13 cellular contexts compared by ENCODE assay signal in genomic region chr12:116368196-116369194, GRCh38.
DNase-seq lines count a peak whose midpoint lies in the region; ATAC-seq and TF ChIP-seq lines count a peak whose summit lies in the region.
"Had no signal": no experiment of that assay in that cellular context is flagged by ENCODE, and none has a peak within 500 bp of the region (broad histone marks: within the 10 kb centered on the region; RNA-seq: fewer than 3 reads in every experiment).

No MANE protein-coding gene starts in this region.

- H3K4me3 ChIP-seq in lower leg skin (ENCODE audit: low read depth, poor library complexity, severe bottlenecking), result no peak overlapping the region
- H3K4me3 ChIP-seq: psoas muscle had no signal

- H3K4me1 Mint-ChIP-seq in natural killer cell treated with Interleukin-12 subunit alpha and Interleukin-12 subunit beta and Interleukin-15 and Interleukin-18, amount 100 ng/mL, for 72 hours (ENCODE audit: low read depth in 2 of 2), result no peaks in the 10 kb centered on the region

- WGBS in lower leg skin, 2 donors, result 86% methylated on average over 16 of the region's 16 CpGs

- no peak overlapping the region for H3K27ac Mint-ChIP-seq in natural killer cell treated with Interleukin-12 subunit alpha and Interleukin-12 subunit beta and Interleukin-15 and Interleukin-18, amount 100 ng/mL, for 72 hours
- H3K27ac Mint-ChIP-seq: T-helper 1 cell treated with Interleukin-12 subunit alpha and Interleukin-12 subunit beta and Interleukin-4 antibody, amounts not matched to agents 30 μg/mL and 1 μg/mL, for 36 hours had no signal

- no peaks in the 10 kb centered on the region for H3K9me3 Mint-ChIP-seq in natural killer cell treated with Interleukin-12 subunit alpha and Interleukin-12 subunit beta and Interleukin-15 and Interleukin-18, amount 100 ng/mL, for 72 hours
- H3K9me3 Mint-ChIP-seq: T-helper 1 cell treated with Interleukin-12 subunit alpha and Interleukin-12 subunit beta and Interleukin-4 antibody, amounts not matched to agents 30 μg/mL and 1 μg/mL, for 36 hours had no signal

- TF ChIP-seq POLR2A in lower leg skin (IDR thresholded peaks at IDR 0.05), result no peak

- H3K27me3 Mint-ChIP-seq in natural killer cell treated with Interleukin-12 subunit alpha and Interleukin-12 subunit beta and Interleukin-15 and Interleukin-18, amount 100 ng/mL, for 72 hours, result peaks cover 0 to 8% of the 10 kb centered on the region in 2 donors

- DNase-seq in NCI-H510A (lab: John Stamatoyannopoulos, UW) (peak; percentile 20), glomerular visceral epithelial cell (ENCODE audit: extremely low spot score) (peak; percentile 33), mucosa of gallbladder (ENCODE audit: low spot score) (peak; percentile 68), SK-N-DZ (ENCODE audit: low spot score) (no peak), lower leg skin (ENCODE audit: low spot score in 2 of 2) (no peak), left ventricle myocardium superior (no peak)
- DNase-seq in natural killer cell treated with Interleukin-12 subunit alpha and Interleukin-12 subunit beta and Interleukin-15 and Interleukin-18, amount 100 ng/mL, for 72 hours (ENCODE audit: low spot score), result no peak
- DNase-seq: NCI-H1694; NCI-H524 treated with DMSO at 0.1 percent for 48 hours; psoas muscle; stimulated activated CD4-positive, alpha-beta T cell treated with anti-CD3 and anti-CD28 coated beads, Interleukin-15, amount 100 ng/mL, for 24 hours had no signal

- H3K27ac ChIP-seq in 22Rv1, result peak overlapping the region; percentile 86
- H3K27ac ChIP-seq: psoas muscle had no signal

- H3K4me3 Mint-ChIP-seq in natural killer cell treated with Interleukin-12 subunit alpha and Interleukin-12 subunit beta and Interleukin-15 and Interleukin-18, amount 100 ng/mL, for 72 hours, result no peak overlapping the region
- H3K4me3 Mint-ChIP-seq: T-helper 1 cell treated with Interleukin-12 subunit alpha and Interleukin-12 subunit beta and Interleukin-4 antibody, amounts not matched to agents 30 μg/mL and 1 μg/mL, for 36 hours had no signal

- intact Hi-C loops in lower leg skin (cut with DNase I; ENCODE audit: low total_unique reads), result no loop called here
- intact Hi-C loops in left ventricle myocardium superior (cut with micrococcal nuclease), result no loop called here

- no peak for ATAC-seq in left ventricle myocardium superior
- ATAC-seq in natural killer cell treated with Interleukin-12 subunit alpha and Interleukin-12 subunit beta and Interleukin-15 and Interleukin-18, amount 100 ng/mL, for 72 hours, result no peak
- ATAC-seq: psoas muscle had no signal

- no peak for TF ChIP-seq CTCF in 22Rv1 (IDR thresholded peaks at IDR 0.05)
- no peak for TF ChIP-seq CTCF in lower leg skin (IDR thresholded peaks at IDR 0.05)

- H3K36me3 Mint-ChIP-seq in natural killer cell treated with Interleukin-12 subunit alpha and Interleukin-12 subunit beta and Interleukin-15 and Interleukin-18, amount 100 ng/mL, for 72 hours, result no peaks in the 10 kb centered on the region

Comparison
In these comparisons a context has a peak if more than half of its experiments do, and no peak if none do; other contexts are left out.
1. DNase-seq: peak in NCI-H510A (single experiment), glomerular visceral epithelial cell (single experiment) and mucosa of gallbladder (single experiment); none in SK-N-DZ (single experiment), lower leg skin (0 of 2), left ventricle myocardium superior (single experiment) and natural killer cell treated with Interleukin-12 subunit alpha and Interleukin-12 subunit beta and Interleukin-15 and Interleukin-18, amount 100 ng/mL, for 72 hours (single experiment).